ENCODE assay signal across 8 cellular contexts in the genomic region with DNA sequence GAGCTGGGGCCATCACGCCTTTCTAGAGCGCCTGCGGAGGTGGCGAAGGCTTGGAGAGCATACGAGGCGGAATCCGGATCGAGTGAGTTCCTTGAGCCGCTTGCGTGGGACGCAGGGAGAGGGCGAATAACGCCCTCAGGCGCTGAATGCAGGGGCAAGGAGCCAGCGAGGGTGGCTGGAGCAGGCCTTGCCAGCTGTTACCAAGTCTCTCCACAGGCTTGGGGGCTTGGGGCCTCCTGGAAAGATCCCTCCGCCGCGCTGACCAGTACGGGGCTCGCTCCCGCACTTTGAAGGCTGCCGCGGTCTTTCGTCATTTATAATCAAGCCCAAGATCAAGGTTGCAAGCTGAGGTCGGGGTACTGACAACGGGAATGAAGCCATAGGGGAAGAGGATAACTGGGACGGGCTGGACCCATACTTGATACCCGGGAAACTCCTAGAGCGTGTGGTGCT. TPM values are rescaled to one million over a fixed set of nuclear protein-coding genes. Genes with fewer than 3 reads are reported as not detected.
DNase-seq lines count a peak whose midpoint lies in the region; ATAC-seq and TF ChIP-seq lines count a peak whose summit lies in the region.

No MANE protein-coding gene starts in this region.

- no peaks in the 10 kb centered on the region for H3K36me3 Mint-ChIP-seq in nephron progenitor cell (ENCODE audit: low read depth)

- H3K27me3 Mint-ChIP-seq in nephron progenitor cell (ENCODE audit: low read depth, poor library complexity): peaks cover 68% of the 10 kb centered on the region

- peaks cover 76% of the 10 kb centered on the region for H3K4me1 Mint-ChIP-seq in nephron progenitor cell

- H3K4me1 ChIP-seq in NT2/D1 (ENCODE audit: insufficient read depth, insufficient read length): no peaks in the 10 kb centered on the region

- peak overlapping the region; percentile 54 for H3K4me3 ChIP-seq in NT2/D1 (ENCODE audit: insufficient read length, low read depth)

- DNase-seq in Ammon's horn (ENCODE audit: low spot score): peak; percentile 10
- DNase-seq in NT2/D1 (ENCODE audit: low read depth, low spot score): no peak
- DNase-seq in fibroblast of peridontal ligament (ENCODE audit: extremely low read depth): peak; percentile 80
- DNase-seq in nephron progenitor cell: peak; percentile 50
- DNase-seq in activated CD4-positive, alpha-beta T cell treated with anti-CD3 and anti-CD28 coated beads, Interleukin-2, amount 50 U/mL, for 48 hours: no peak
- no peak for DNase-seq in A172 (ENCODE audit: low spot score)

- peak overlapping the region; percentile 70 for H3K9ac ChIP-seq in NT2/D1 (ENCODE audit: insufficient read length, low read depth)

- no peaks in the 10 kb centered on the region for H3K9me3 Mint-ChIP-seq in nephron progenitor cell

- H3K36me3 ChIP-seq in NT2/D1 (ENCODE audit: insufficient read depth, insufficient read length, low read length): no peaks in the 10 kb centered on the region

- no peak for TF ChIP-seq CTCF in nephron progenitor cell (IDR thresholded peaks at IDR 0.05)

- ATAC-seq in HG03045 (IDR thresholded peaks at IDR 0.05; ENCODE audit: unreplicated experiment): no peak
- ATAC-seq in HG03469 (IDR thresholded peaks at IDR 0.05; ENCODE audit: unreplicated experiment): no peak

- H3K27me3 ChIP-seq in NT2/D1 (ENCODE audit: insufficient read depth, insufficient read length): peaks cover 52% of the 10 kb centered on the region

- H3K4me3 Mint-ChIP-seq in nephron progenitor cell: peak overlapping the region; percentile 88

- H3K27ac Mint-ChIP-seq in nephron progenitor cell: no peak overlapping the region

- H3K9me3 ChIP-seq in NT2/D1 (ENCODE audit: insufficient read depth, low read length): no peaks in the 10 kb centered on the region

RNA-seq across cellular contexts. Expression of gene FLRT2, which starts 1.2 kb away (rescaled TPM):
- 3.6 and 11.5 TPM in 2 replicates for total RNA-seq in A172 (2014; rRNA removed; shearing (Covaris generic))

Comparison
In these comparisons a context has a peak if more than half of its experiments do, and no peak if none do; other contexts are left out.
1. DNase-seq: peak in Ammon's horn (single experiment), fibroblast of peridontal ligament (single experiment) and nephron progenitor cell (single experiment); none in NT2/D1 (single experiment), activated CD4-positive, alpha-beta T cell treated with anti-CD3 and anti-CD28 coated beads, Interleukin-2, amount 50 U/mL, for 48 hours (0 of 2) and A172 (single experiment).